ENCODE assay signal across 25 cellular contexts in genomic region chr5:160305319-160305718, GRCh38. TPM values are rescaled to one million over a fixed set of nuclear protein-coding genes. Genes with fewer than 3 reads are reported as not detected.
"Had no signal": no experiment of that assay in that cellular context is flagged by ENCODE, and none has a peak within 500 bp of the region (broad histone marks: within the 10 kb centered on the region; RNA-seq: fewer than 3 reads in every experiment).

No MANE protein-coding gene starts in this region.

- H3K36me3 Mint-ChIP-seq: naive thymus-derived CD8-positive, alpha-beta T cell; stimulated activated memory B cell treated with anti-CD40 and anti-IgM and Interleukin-4, amounts not matched to agents 10 μg/mL and 1 μg/mL and 100 μg/mL, for 72 hours had no signal

- H3K4me3 Mint-ChIP-seq: naive thymus-derived CD8-positive, alpha-beta T cell; stimulated activated memory B cell treated with anti-CD40 and anti-IgM and Interleukin-4, amounts not matched to agents 10 μg/mL and 1 μg/mL and 100 μg/mL, for 72 hours; stimulated activated naive CD8-positive, alpha-beta T cell treated with anti-CD3 and anti-CD28 coated beads, Interleukin-15, amount 100 ng/mL, for 72 hours had no signal

- H3K27ac ChIP-seq: left lung, lower lobe of right lung, ovary, prostate gland, sigmoid colon, tibial nerve, upper lobe of left lung, vagina had no signal

- H3K27ac Mint-ChIP-seq: naive thymus-derived CD8-positive, alpha-beta T cell; stimulated activated memory B cell treated with anti-CD40 and anti-IgM and Interleukin-4, amounts not matched to agents 10 μg/mL and 1 μg/mL and 100 μg/mL, for 72 hours; stimulated activated naive CD8-positive, alpha-beta T cell treated with anti-CD3 and anti-CD28 coated beads, Interleukin-15, amount 100 ng/mL, for 72 hours had no signal

- H3K9me3 Mint-ChIP-seq: naive thymus-derived CD8-positive, alpha-beta T cell; stimulated activated memory B cell treated with anti-CD40 and anti-IgM and Interleukin-4, amounts not matched to agents 10 μg/mL and 1 μg/mL and 100 μg/mL, for 72 hours; stimulated activated naive CD8-positive, alpha-beta T cell treated with anti-CD3 and anti-CD28 coated beads, Interleukin-15, amount 100 ng/mL, for 72 hours had no signal

- ATAC-seq: left lung; lower lobe of right lung; naive thymus-derived CD8-positive, alpha-beta T cell; right cardiac atrium; stimulated activated memory B cell treated with anti-CD40 and anti-IgM and Interleukin-4, amounts not matched to agents 10 μg/mL and 1 μg/mL and 100 μg/mL, for 72 hours; stimulated activated naive CD8-positive, alpha-beta T cell treated with anti-CD3 and anti-CD28 coated beads, Interleukin-15, amount 100 ng/mL, for 72 hours had no signal

- H3K4me1 ChIP-seq: prostate gland, sigmoid colon, tibial nerve, vagina had no signal

- H3K9me3 ChIP-seq: left lung, lower lobe of right lung, ovary, prostate gland, sigmoid colon, tibial nerve, upper lobe of left lung, vagina had no signal

- H3K4me3 ChIP-seq: left lung, lower lobe of right lung, ovary, prostate gland, sigmoid colon, tibial nerve, upper lobe of left lung, vagina had no signal

- H3K36me3 ChIP-seq: ovary, prostate gland, sigmoid colon, tibial nerve, vagina had no signal

- H3K27me3 ChIP-seq: ovary, tibial nerve, upper lobe of left lung, vagina had no signal

- DNase-seq: kidney glomerular epithelial cell; left colon; left lung; lower lobe of right lung; mammary epithelial cell; mesenchymal stem cell; naive thymus-derived CD8-positive, alpha-beta T cell; ovary; posterior cingulate gyrus; retina; right cardiac atrium; sigmoid colon; small intestine; stimulated activated CD4-positive, alpha-beta T cell treated with anti-CD3 and anti-CD28 coated beads, Interleukin-1b, Interleukin-23, amount 100 ng/mL, for 48 hours; stimulated activated CD4-positive, alpha-beta T cell treated with anti-CD3 and anti-CD28 coated beads, Interleukin-2, amount 100 ng/mL, for 48 hours; stimulated activated CD4-positive, alpha-beta T cell treated with anti-CD3 and anti-CD28 coated beads, Interleukin-4, amount 100 ng/mL, for 4 hours; stimulated activated CD8-positive, alpha-beta memory T cell treated with anti-CD3 and anti-CD28 coated beads, Interleukin-4, amount 100 ng/mL, for 48 hours; stimulated activated naive CD4-positive, alpha-beta T cell treated with Interleukin-2 at 50 U/mL for 16 hours; stimulated activated naive CD8-positive, alpha-beta T cell treated with anti-CD3 and anti-CD28 coated beads, Interleukin-15, amount 100 ng/mL, for 72 hours; substantia nigra; upper lobe of left lung had no signal

- H3K4me1 Mint-ChIP-seq: stimulated activated memory B cell treated with anti-CD40 and anti-IgM and Interleukin-4, amounts not matched to agents 10 μg/mL and 1 μg/mL and 100 μg/mL, for 72 hours; stimulated activated naive CD8-positive, alpha-beta T cell treated with anti-CD3 and anti-CD28 coated beads, Interleukin-15, amount 100 ng/mL, for 72 hours had no signal

RNA-seq across cellular contexts. Expression of gene CCNJL, which starts 7.0 kb away (rescaled TPM):
- total RNA-seq: naive thymus-derived CD8-positive, alpha-beta T cell had no signal
- polyA plus RNA-seq: naive thymus-derived CD8-positive, alpha-beta T cell had no signal
